ENCODE assay signal across 18 cellular contexts in genomic region chr6:72865467-72865866, GRCh38.
A peak's percentile ranks its signal among the peaks of the same experiment; 100 is the strongest.
DNase-seq lines count a peak whose midpoint lies in the region; ATAC-seq, FAIRE-seq and TF ChIP-seq lines count a peak whose summit lies in the region.
"Had no signal": no experiment of that assay in that cellular context is flagged by ENCODE, and none has a peak within 500 bp of the region (broad histone marks: within the 10 kb centered on the region; RNA-seq: fewer than 3 reads in every experiment).

No MANE protein-coding gene starts in this region.

- no peak overlapping the region for H3K4me3 Mint-ChIP-seq in astrocyte (ENCODE audit: unreplicated experiment)
- H3K4me3 Mint-ChIP-seq: activated CD4-positive, alpha-beta memory T cell treated with anti-CD3 and anti-CD28 coated beads for 36 hours; activated T-helper 1 cell treated with anti-CD3 and anti-CD28 coated beads, Interleukin-12 subunit alpha, Interleukin-12 subunit beta, Interleukin-2, Interleukin-4 antibody, amounts not matched to agents 30 ng/mL and 10 ng/mL and 1 ng/mL, durations not matched to agents 14 hours and 24 hours and 36 hours; naive thymus-derived CD8-positive, alpha-beta T cell had no signal

- no peak overlapping the region for H2AFZ ChIP-seq in astrocyte (ENCODE audit: low read depth, low read length)

- peak; percentile 31 for FAIRE-seq in GM19239 (lab: Jason Lieb, UNC)
- FAIRE-seq in astrocyte (lab: Jason Lieb, UNC), result peak; percentile 94

- DNase-seq in AG08395 (ENCODE audit: low spot score) (peak; percentile 28), GM19239 (ENCODE audit: insufficient read length, low spot score) (no peak), astrocyte (ENCODE audit: low read depth) (peak; percentile 31), foreskin keratinocyte (peak; percentile 33 to 58), NCI-H1417 treated with DMSO at 0.1 percent for 48 hours (lab: John Stamatoyannopoulos, UW) (no peak), aorta (no peak), mucosa of descending colon (no peak)
- DNase-seq in activated naive CD4-positive, alpha-beta T cell (lab: John Stamatoyannopoulos, UW), result no peak
- DNase-seq: activated CD4-positive, alpha-beta memory T cell treated with anti-CD3 and anti-CD28 coated beads for 36 hours; Caco-2; colonic mucosa; left ventricle myocardium superior; naive thymus-derived CD8-positive, alpha-beta T cell; NCI-H187 treated with DMSO at 0.1 percent for 48 hours; NCI-H510A treated with DMSO at 0.1 percent for 48 hours; SK-N-SH had no signal

- H3K4me1 ChIP-seq in astrocyte (ENCODE audit: insufficient read depth, low read length), result peaks cover 10% of the 10 kb centered on the region
- peaks cover 9% of the 10 kb centered on the region for H3K4me1 ChIP-seq in foreskin keratinocyte
- peaks cover 6 to 9% of the 10 kb centered on the region in 2 donors for H3K4me1 ChIP-seq in aorta (ENCODE audit: control insufficient read depth in 1 of 2, insufficient read depth in 2 of 2, low read length in 2 of 2)
- H3K4me1 ChIP-seq in mucosa of descending colon (ENCODE audit: low read depth), result no peaks in the 10 kb centered on the region
- H3K4me1 ChIP-seq: Caco-2, colonic mucosa had no signal

- no peaks in the 10 kb centered on the region for H3K36me3 Mint-ChIP-seq in astrocyte (ENCODE audit: low read depth, unreplicated experiment)
- H3K36me3 Mint-ChIP-seq: activated CD4-positive, alpha-beta memory T cell treated with anti-CD3 and anti-CD28 coated beads for 36 hours had no signal

- H3K4me3 ChIP-seq in astrocyte (ENCODE audit: insufficient read depth, low read depth, low read length), result no peak overlapping the region
- H3K4me3 ChIP-seq in aorta (ENCODE audit: low read length in 2 of 2), result no peak overlapping the region
- no peak overlapping the region for H3K4me3 ChIP-seq in mucosa of descending colon
- H3K4me3 ChIP-seq: colonic mucosa, vagina had no signal

- H3K79me2 ChIP-seq in astrocyte (ENCODE audit: insufficient read depth, low read length), result no peaks in the 10 kb centered on the region

- intact Hi-C loops in aorta (cut with DNase I), result loop anchor here in 1 of 2 donors (10.0 kb wide), 1 partner anchor 241 kb away; the partner anchor contains the start of gene KCNQ5
- intact Hi-C loops in mucosa of descending colon (cut with DNase I, micrococcal nuclease), result no loop called here

- H3K9ac ChIP-seq in astrocyte (ENCODE audit: low read length), result no peak overlapping the region
- H3K9ac ChIP-seq: SK-N-SH had no signal

- no peaks in the 10 kb centered on the region for H3K27me3 Mint-ChIP-seq in astrocyte (ENCODE audit: low read depth, unreplicated experiment)
- H3K27me3 Mint-ChIP-seq: activated CD4-positive, alpha-beta memory T cell treated with anti-CD3 and anti-CD28 coated beads for 36 hours; naive thymus-derived CD8-positive, alpha-beta T cell had no signal

- H3K27ac Mint-ChIP-seq in astrocyte (ENCODE audit: unreplicated experiment), result no peak overlapping the region
- H3K27ac Mint-ChIP-seq: activated CD4-positive, alpha-beta memory T cell treated with anti-CD3 and anti-CD28 coated beads for 36 hours; activated T-helper 1 cell treated with anti-CD3 and anti-CD28 coated beads, Interleukin-12 subunit alpha, Interleukin-12 subunit beta, Interleukin-2, Interleukin-4 antibody, amounts not matched to agents 30 ng/mL and 10 ng/mL and 1 ng/mL, durations not matched to agents 14 hours and 24 hours and 36 hours had no signal

- peaks cover 11% of the 10 kb centered on the region for H3K4me1 Mint-ChIP-seq in astrocyte (ENCODE audit: low read depth, unreplicated experiment)

- no peaks in the 10 kb centered on the region for H3K27me3 ChIP-seq in astrocyte (ENCODE audit: insufficient read depth, low read length)
- H3K27me3 ChIP-seq in foreskin keratinocyte, result no peaks in the 10 kb centered on the region
- no peaks in the 10 kb centered on the region for H3K27me3 ChIP-seq in aorta (ENCODE audit: control insufficient read depth in 1 of 2, insufficient read depth in 2 of 2, low read length in 1 of 2)
- H3K27me3 ChIP-seq: colonic mucosa, vagina had no signal

- no peaks in the 10 kb centered on the region for H3K9me3 Mint-ChIP-seq in astrocyte (ENCODE audit: unreplicated experiment)
- H3K9me3 Mint-ChIP-seq: activated CD4-positive, alpha-beta memory T cell treated with anti-CD3 and anti-CD28 coated beads for 36 hours; activated T-helper 1 cell treated with anti-CD3 and anti-CD28 coated beads, Interleukin-12 subunit alpha, Interleukin-12 subunit beta, Interleukin-2, Interleukin-4 antibody, amounts not matched to agents 30 ng/mL and 10 ng/mL and 1 ng/mL, durations not matched to agents 14 hours and 24 hours and 36 hours; naive thymus-derived CD8-positive, alpha-beta T cell had no signal

- H4K20me1 ChIP-seq in astrocyte (ENCODE audit: insufficient read depth, low read length), result no peaks in the 10 kb centered on the region

- H3K9me3 ChIP-seq in astrocyte (ENCODE audit: insufficient read depth, low read depth, low read length) (no peaks in the 10 kb centered on the region), aorta (ENCODE audit: control insufficient read depth, low read length) (no peaks in the 10 kb centered on the region), mucosa of descending colon (no peaks in the 10 kb centered on the region)
- H3K9me3 ChIP-seq: Caco-2, colonic mucosa, SK-N-SH, vagina had no signal

- no peak overlapping the region for H3K4me2 ChIP-seq in astrocyte (ENCODE audit: low read length)
- H3K4me2 ChIP-seq: SK-N-SH had no signal

- TF ChIP-seq CTCF in astrocyte (IDR thresholded peaks at IDR 0.05; ENCODE audit: insufficient read depth, low read depth, low read length), result no peak
- no peak for TF ChIP-seq CTCF in foreskin keratinocyte (conservative IDR thresholded peaks at IDR 0.05)
- no peak for TF ChIP-seq CTCF in mucosa of descending colon (IDR thresholded peaks at IDR 0.05)

- 6 to 14% methylated on average over 2 of the region's 2 CpGs for WGBS in aorta, 2 donors

- H3K36me3 ChIP-seq in astrocyte (ENCODE audit: insufficient read depth, low read length) (no peaks in the 10 kb centered on the region), aorta (ENCODE audit: control insufficient read depth in 1 of 2, insufficient read depth in 2 of 2, low read length in 1 of 2) (no peaks in the 10 kb centered on the region), mucosa of descending colon (ENCODE audit: low read depth) (no peaks in the 10 kb centered on the region)
- H3K36me3 ChIP-seq: colonic mucosa, vagina had no signal

- no peak for ATAC-seq in foreskin keratinocyte
- no peak for ATAC-seq in aorta (ENCODE audit: low FRiP score)
- no peak for ATAC-seq in mucosa of descending colon
- ATAC-seq: left ventricle myocardium superior; naive thymus-derived CD8-positive, alpha-beta T cell had no signal

- H3K27ac ChIP-seq in astrocyte (ENCODE audit: low read depth, low read length), result no peak overlapping the region
- no peak overlapping the region for H3K27ac ChIP-seq in foreskin keratinocyte
- H3K27ac ChIP-seq in aorta (ENCODE audit: low read depth in 1 of 2, low read length in 2 of 2), result peak overlapping the region in 1 of 2 donors; percentile 77
- H3K27ac ChIP-seq: colonic mucosa, vagina had no signal

Comparison
In these comparisons a context has a peak if more than half of its experiments do, and no peak if none do; other contexts are left out.
1. DNase-seq: peak in AG08395 (single experiment), astrocyte (single experiment) and foreskin keratinocyte (2 of 2); none in GM19239 (single experiment), NCI-H1417 treated with DMSO at 0.1 percent for 48 hours (single experiment), aorta (0 of 2), activated naive CD4-positive, alpha-beta T cell (0 of 4) and mucosa of descending colon (0 of 3).